ENCODE assay signal across 17 cellular contexts in genomic region chr7:36620166-36620708, GRCh38.
DNase-seq lines count a peak whose midpoint lies in the region; ATAC-seq, FAIRE-seq and TF ChIP-seq lines count a peak whose summit lies in the region.
"Had no signal": no experiment of that assay in that cellular context is flagged by ENCODE, and none has a peak within 500 bp of the region (broad histone marks: within the 10 kb centered on the region; RNA-seq: fewer than 3 reads in every experiment).

No MANE protein-coding gene starts in this region.

- dilution Hi-C loops in mammary epithelial cell (cut with HindIII; ENCODE audit: low sequenced_read_pairs): no loop called here

- TF ChIP-seq RAD21 in GM12878 (IDR thresholded peaks at IDR 0.05; ENCODE audit: insufficient read depth, low read depth, low read length): no peak

- H4K20me1 ChIP-seq in mammary epithelial cell (ENCODE audit: insufficient read depth, low read length) (no peaks in the 10 kb centered on the region), GM12878 (ENCODE audit: control insufficient read depth, insufficient read depth) (no peaks in the 10 kb centered on the region)

- TF ChIP-seq POLR2A in GM12878 (IDR thresholded peaks at IDR 0.05; ENCODE audit: low read depth, low read length): no peak

- SMC1A ChIA-PET in GM12878 (lab: Charles Lee; ENCODE audit: uncharacterized antibody, unreplicated experiment): interaction anchor here (0.9 to 2.2 kb wide), 3 partner anchors 51 to 562 kb away, joined by 3 to 4 read pairs (median 3); no protein-coding TSS in a partner anchor

- CTCF ChIA-PET in mammary epithelial cell (lab: Charles Lee; ENCODE audit: low non-redundant PET): no interaction called here
- CTCF ChIA-PET in MCF 10A (lab: Yijun Ruan, JAX): interaction anchor here (0.7 to 1.3 kb wide), 3 partner anchors 178 to 300 kb away, joined by 3 read pairs; no protein-coding TSS in a partner anchor
- CTCF ChIA-PET in GM12878 (lab: Yijun Ruan, JAX): no interaction called here

- no peak overlapping the region for H3K27ac Mint-ChIP-seq in MCF 10A (ENCODE audit: low read depth, unreplicated experiment)
- H3K27ac Mint-ChIP-seq in natural killer cell: peak overlapping the region; percentile 79 to 89
- no peak overlapping the region for H3K27ac Mint-ChIP-seq in osteocyte (ENCODE audit: unreplicated experiment)
- H3K27ac Mint-ChIP-seq: HFFc6 had no signal

- intact Hi-C loops in mammary epithelial cell (cut with micrococcal nuclease): no loop called here
- intact Hi-C loops in MCF 10A (cut with micrococcal nuclease): no loop called here
- intact Hi-C loops in GM12878 (cut with micrococcal nuclease; ENCODE audit: unreplicated experiment): no loop called here
- intact Hi-C loops in natural killer cell (cut with micrococcal nuclease): loop anchor here (1.0 to 5.0 kb wide), 4 partner anchors 102 to 562 kb away; partner anchors contain the start of gene AOAH

- H3K36me3 ChIP-seq in mammary epithelial cell (ENCODE audit: insufficient read depth, low read length) (no peaks in the 10 kb centered on the region), GM12878 (ENCODE audit: control insufficient read depth in 2 of 2, insufficient read depth in 2 of 2, low read length in 1 of 2) (no peaks in the 10 kb centered on the region)

- H2AFZ ChIP-seq in mammary epithelial cell (ENCODE audit: low read depth, low read length) (no peak overlapping the region), GM12878 (ENCODE audit: control insufficient read depth, low read depth, low read length) (no peak overlapping the region)

- H3K79me2 ChIP-seq in mammary epithelial cell (ENCODE audit: insufficient read depth, low read length): no peaks in the 10 kb centered on the region
- H3K79me2 ChIP-seq in GM12878 (ENCODE audit: control insufficient read depth, insufficient read depth, low read length): no peaks in the 10 kb centered on the region

- no peaks in the 10 kb centered on the region for H3K36me3 Mint-ChIP-seq in MCF 10A (ENCODE audit: insufficient read depth, unreplicated experiment)
- peaks cover 36% of the 10 kb centered on the region for H3K36me3 Mint-ChIP-seq in natural killer cell
- no peaks in the 10 kb centered on the region for H3K36me3 Mint-ChIP-seq in osteocyte (ENCODE audit: unreplicated experiment)

- in situ Hi-C loops in mammary epithelial cell (cut with MboI; ENCODE audit: low sequenced_read_pairs in 2 of 2): no loop called here
- in situ Hi-C loops in GM12878 (cut with MboI): no loop called here

- no peak for TF ChIP-seq EP300 in GM12878 (IDR thresholded peaks at IDR 0.05; ENCODE audit: borderline replicate concordance in 1 of 2, control insufficient read depth in 1 of 2, low read depth in 2 of 2, low read length in 2 of 2)

- H3K4me1 Mint-ChIP-seq in MCF 10A (ENCODE audit: insufficient read depth, unreplicated experiment) (no peaks in the 10 kb centered on the region), natural killer cell (peaks cover 49 to 63% of the 10 kb centered on the region in 2 donors), osteocyte (ENCODE audit: unreplicated experiment) (peaks cover 11% of the 10 kb centered on the region)

- POLR2A ChIA-PET in MCF 10A (lab: Yijun Ruan, JAX): no interaction called here
- POLR2A ChIA-PET in GM12878 (lab: Charles Lee): interaction anchor here (1.1 kb wide), 1 partner anchor 10 kb away, joined by 3 read pairs; no protein-coding TSS in a partner anchor

- H3K9me3 ChIP-seq in mammary epithelial cell (replicated peaks; ENCODE audit: insufficient read depth, low read length) (no peaks in the 10 kb centered on the region), GM12878 (replicated peaks; ENCODE audit: control insufficient read depth, insufficient read depth, low read length) (no peaks in the 10 kb centered on the region)
- H3K9me3 ChIP-seq: A549, Caco-2 had no signal

- no peak overlapping the region for H3K4me3 Mint-ChIP-seq in MCF 10A (ENCODE audit: unreplicated experiment)
- peak overlapping the region; percentile 28 for H3K4me3 Mint-ChIP-seq in natural killer cell
- H3K4me3 Mint-ChIP-seq in osteocyte (ENCODE audit: unreplicated experiment): no peak overlapping the region
- H3K4me3 Mint-ChIP-seq: HFFc6 had no signal

- H3K4me3 ChIP-seq in mammary epithelial cell (replicated peaks in 1 of 3; ENCODE audit: insufficient read depth in 1 of 3, low read depth in 2 of 3, low read length in 3 of 3) (no peak overlapping the region), GM12878 (no peak overlapping the region)
- H3K4me3 ChIP-seq: A549 had no signal

- H3K27me3 Mint-ChIP-seq in MCF 10A (ENCODE audit: insufficient read depth, unreplicated experiment): no peaks in the 10 kb centered on the region
- H3K27me3 Mint-ChIP-seq in natural killer cell (ENCODE audit: low read depth in 2 of 2): no peaks in the 10 kb centered on the region
- H3K27me3 Mint-ChIP-seq in osteocyte (ENCODE audit: unreplicated experiment): peaks cover 17% of the 10 kb centered on the region

- H3K27me3 ChIP-seq in mammary epithelial cell (ENCODE audit: insufficient read depth, low read length) (no peaks in the 10 kb centered on the region), GM12878 (replicated peaks in 1 of 2; ENCODE audit: control insufficient read depth in 2 of 2, insufficient read depth in 2 of 2, low read length in 1 of 2) (peaks cover 0 to 1% of the 10 kb centered on the region in 2 experiments; a peak in 1 of 4 replicates)

- H3K4me2 ChIP-seq in mammary epithelial cell (ENCODE audit: insufficient read depth, low read depth, low read length) (no peak overlapping the region), GM12878 (ENCODE audit: control insufficient read depth, insufficient read depth) (no peak overlapping the region)
- H3K4me2 ChIP-seq: A549, KMS-11 had no signal

- peak; percentile 29 for DNase-seq in mammary epithelial cell
- DNase-seq in MCF 10A (ENCODE audit: unreplicated experiment): no peak
- no peak for DNase-seq in GM12878 (ENCODE audit: low read depth, low spot score)
- DNase-seq in natural killer cell: no peak
- no peak for DNase-seq in effector CD4-positive, alpha-beta T cell
- DNase-seq in osteocyte (ENCODE audit: extremely low spot score, unreplicated experiment): no peak
- DNase-seq in DMS153 treated with DMSO at 0.1 percent for 48 hours (lab: John Stamatoyannopoulos, UW; ENCODE audit: unreplicated experiment): no peak
- DNase-seq: Caco-2, DND-41, HFFc6, NCI-H2029 treated with DMSO at 0.1 percent for 48 hours, OCI-M1 had no signal

- H3K9me3 Mint-ChIP-seq in MCF 10A (ENCODE audit: unreplicated experiment) (no peaks in the 10 kb centered on the region), natural killer cell (no peaks in the 10 kb centered on the region), osteocyte (ENCODE audit: unreplicated experiment) (no peaks in the 10 kb centered on the region)
- H3K9me3 Mint-ChIP-seq: HFFc6 had no signal

- H3K27ac ChIP-seq in mammary epithelial cell (ENCODE audit: insufficient read depth, low read depth, low read length) (no peak overlapping the region), GM12878 (ENCODE audit: control insufficient read depth, insufficient read depth) (no peak overlapping the region)
- H3K27ac ChIP-seq: A549, C4-2B, KMS-11, RWPE1 had no signal

- RAD21 ChIA-PET in GM12878 (lab: Charles Lee; ENCODE audit: unreplicated experiment): no interaction called here

- H3K9ac ChIP-seq in mammary epithelial cell (ENCODE audit: insufficient read depth, low read length) (no peak overlapping the region), GM12878 (ENCODE audit: control insufficient read depth, insufficient read depth, low read length) (no peak overlapping the region)
- H3K9ac ChIP-seq: KMS-11 had no signal

- ATAC-seq in GM12878 (no peak; the same call in 2 of the 3 replicates), natural killer cell (peak; percentile 92 to 94 (median 93))
- ATAC-seq: A549 had no signal

- no peak for FAIRE-seq in GM12878 (lab: Jason Lieb, UNC)
- FAIRE-seq: A549, H1 had no signal

- H3K4me1 ChIP-seq in mammary epithelial cell (ENCODE audit: insufficient read depth, low read length): no peaks in the 10 kb centered on the region
- H3K4me1 ChIP-seq in GM12878 (ENCODE audit: control insufficient read depth, insufficient read depth, low read length): no peaks in the 10 kb centered on the region
- H3K4me1 ChIP-seq: A549, Caco-2 had no signal

- TF ChIP-seq CTCF in mammary epithelial cell (conservative IDR thresholded peaks at IDR 0.05 in 1 of 2, IDR thresholded peaks at IDR 0.05 in 1 of 2; ENCODE audit: extremely low read depth in 1 of 2, insufficient read depth in 1 of 2, low read depth in 1 of 2, low read length in 2 of 2): no peak
- no peak for TF ChIP-seq CTCF in MCF 10A (IDR thresholded peaks at IDR 0.05; ENCODE audit: unreplicated experiment)
- no peak for TF ChIP-seq CTCF in GM12878 (IDR thresholded peaks at IDR 0.05 in 2 of 3, conservative IDR thresholded peaks at IDR 0.05 in 1 of 3; ENCODE audit: control insufficient read depth in 2 of 3, extremely low read depth in 1 of 3, insufficient read depth in 1 of 3, low read depth in 3 of 3, low read length in 3 of 3)
- TF ChIP-seq CTCF in natural killer cell (IDR thresholded peaks at IDR 0.05): no peak
- TF ChIP-seq CTCF in osteocyte (IDR thresholded peaks at IDR 0.05): no peak

- WGBS in mammary epithelial cell (ENCODE audit: low coverage, missing lambda C conversion rate): 46% methylated on average over 4 of the region's 4 CpGs
- 16% methylated on average over 4 of the region's 4 CpGs for WGBS in GM12878 (ENCODE audit: insufficient coverage, insufficient replicate concordance, low lambda C conversion rate, missing lambda C conversion rate)

- BruUV-seq in mammary epithelial cell (replicated peaks; lab: Mats Ljungman, UMichigan) (no TSS peak), MCF 10A (replicated peaks; lab: Mats Ljungman, UMichigan) (no TSS peak), GM12878 (replicated peaks; lab: Mats Ljungman, UMichigan) (no TSS peak)

TF ChIP-seq in GM12878, 131 proteins besides CTCF, POLR2A, EP300 and RAD21 (continues in another document):
- 0 out of 2 replicates have a peak, but pooled peaks have one; percentile 12 for TF ChIP-seq IKZF1 (conservative IDR thresholded peaks at IDR 0.05)

Comparison
In these comparisons a context has a peak if more than half of its experiments do, and no peak if none do; other contexts are left out.
1. H3K27ac Mint-ChIP-seq: peak in natural killer cell (2 of 2); none in MCF 10A (single experiment) and osteocyte (single experiment).